23 cellular contexts compared by ENCODE assay signal in genomic region chr12:124361996-124362395, GRCh38.
"Had no signal": no experiment of that assay in that cellular context is flagged by ENCODE, and none has a peak within 500 bp of the region (broad histone marks: within the 10 kb centered on the region; RNA-seq: fewer than 3 reads in every experiment).

No MANE protein-coding gene starts in this region.

- H3K4me3 ChIP-seq: body of pancreas, hepatocyte, skin epidermis, tibial nerve had no signal

- H3K9me3 ChIP-seq: body of pancreas, neutrophil, tibial nerve had no signal

- H3K4me2 ChIP-seq: hepatocyte had no signal

- H3K36me3 Mint-ChIP-seq: natural killer cell had no signal

- H3K27me3 ChIP-seq: body of pancreas, foreskin keratinocyte, hepatocyte, neutrophil, tibial nerve had no signal

- H3K27ac ChIP-seq: foreskin keratinocyte, hepatocyte, neutrophil, parathyroid adenoma had no signal

- H3K9ac ChIP-seq: parathyroid adenoma had no signal

- H3K4me1 Mint-ChIP-seq: activated CD4-positive, alpha-beta T cell treated with anti-CD3 and anti-CD28 coated beads, Interleukin-2, amount 10 ng/mL, durations not matched to agents 24 days and 14 days; activated CD8-positive, alpha-beta memory T cell treated with anti-CD3 and anti-CD28 coated beads, Interleukin-2, amount 10 ng/mL, durations not matched to agents 7 days and 5 days; activated naive CD8-positive, alpha-beta T cell treated with anti-CD3 and anti-CD28 coated beads, Interleukin-2, amount 50 U/mL, for 24 hours; stimulated activated naive CD8-positive, alpha-beta T cell treated with anti-CD3 and anti-CD28 coated beads, Interleukin-15, amount 100 ng/mL, for 72 hours had no signal

- H3K4me3 Mint-ChIP-seq: activated CD4-positive, alpha-beta T cell treated with anti-CD3 and anti-CD28 coated beads, Interleukin-2, amount 10 ng/mL, durations not matched to agents 24 days and 14 days; activated CD8-positive, alpha-beta memory T cell treated with anti-CD3 and anti-CD28 coated beads, Interleukin-2, amount 10 ng/mL, durations not matched to agents 7 days and 5 days; activated CD8-positive, alpha-beta T cell treated with anti-CD3 and anti-CD28 coated beads for 36 hours; activated naive CD8-positive, alpha-beta T cell treated with anti-CD3 and anti-CD28 coated beads, Interleukin-2, amount 50 U/mL, for 24 hours; activated T-helper 1 cell treated with anti-CD3 and anti-CD28 coated beads, Interleukin-12 subunit alpha, Interleukin-12 subunit beta, Interleukin-2, Interleukin-4 antibody, amounts not matched to agents 30 ng/mL and 10 ng/mL and 1 ng/mL, durations not matched to agents 14 hours and 24 hours and 36 hours; natural killer cell; stimulated activated naive CD8-positive, alpha-beta T cell treated with anti-CD3 and anti-CD28 coated beads, Interleukin-15, amount 100 ng/mL, for 72 hours; T-helper 17 cell had no signal

- H3K4me1 ChIP-seq: foreskin keratinocyte had no signal

- DNase-seq: activated CD4-positive, alpha-beta T cell treated with anti-CD3 and anti-CD28 coated beads, Interleukin-2, amount 10 ng/mL, durations not matched to agents 24 days and 14 days; activated CD8-positive, alpha-beta memory T cell treated with anti-CD3 and anti-CD28 coated beads, Interleukin-2, amount 10 ng/mL, durations not matched to agents 7 days and 5 days; activated CD8-positive, alpha-beta T cell treated with anti-CD3 and anti-CD28 coated beads for 36 hours; activated gamma-delta T cell; activated naive CD4-positive, alpha-beta T cell treated with anti-CD3 and anti-CD28 coated beads, Interleukin-2, amount 50 U/mL, for 16 hours; activated naive CD8-positive, alpha-beta T cell treated with anti-CD3 and anti-CD28 coated beads, Interleukin-2, amount 50 U/mL, for 24 hours; activated T-cell treated with anti-CD3 and anti-CD28 coated beads for 4 hours; anterior cingulate cortex; glutamatergic neuron; left ventricle myocardium superior; midbrain; natural killer cell; stimulated activated CD4-positive, alpha-beta T cell treated with anti-CD3 and anti-CD28 coated beads, Interleukin-1b, Interleukin-23, amount 100 ng/mL, for 48 hours; stimulated activated naive CD8-positive, alpha-beta T cell treated with anti-CD3 and anti-CD28 coated beads, Interleukin-15, amount 100 ng/mL, for 72 hours; T-helper 17 cell had no signal

- H3K27ac Mint-ChIP-seq: activated CD4-positive, alpha-beta T cell treated with anti-CD3 and anti-CD28 coated beads, Interleukin-2, amount 10 ng/mL, durations not matched to agents 24 days and 14 days; activated CD8-positive, alpha-beta memory T cell treated with anti-CD3 and anti-CD28 coated beads, Interleukin-2, amount 10 ng/mL, durations not matched to agents 7 days and 5 days; activated CD8-positive, alpha-beta T cell treated with anti-CD3 and anti-CD28 coated beads for 36 hours; activated naive CD8-positive, alpha-beta T cell treated with anti-CD3 and anti-CD28 coated beads, Interleukin-2, amount 50 U/mL, for 24 hours; activated T-helper 1 cell treated with anti-CD3 and anti-CD28 coated beads, Interleukin-12 subunit alpha, Interleukin-12 subunit beta, Interleukin-2, Interleukin-4 antibody, amounts not matched to agents 30 ng/mL and 10 ng/mL and 1 ng/mL, durations not matched to agents 14 hours and 24 hours and 36 hours; natural killer cell; T-helper 17 cell had no signal

- H3K9me3 Mint-ChIP-seq: activated CD4-positive, alpha-beta T cell treated with anti-CD3 and anti-CD28 coated beads, Interleukin-2, amount 10 ng/mL, durations not matched to agents 24 days and 14 days; activated CD8-positive, alpha-beta T cell treated with anti-CD3 and anti-CD28 coated beads for 36 hours; activated naive CD8-positive, alpha-beta T cell treated with anti-CD3 and anti-CD28 coated beads, Interleukin-2, amount 50 U/mL, for 24 hours; activated T-helper 1 cell treated with anti-CD3 and anti-CD28 coated beads, Interleukin-12 subunit alpha, Interleukin-12 subunit beta, Interleukin-2, Interleukin-4 antibody, amounts not matched to agents 30 ng/mL and 10 ng/mL and 1 ng/mL, durations not matched to agents 14 hours and 24 hours and 36 hours; natural killer cell; stimulated activated naive CD8-positive, alpha-beta T cell treated with anti-CD3 and anti-CD28 coated beads, Interleukin-15, amount 100 ng/mL, for 72 hours had no signal

- H3K27me3 Mint-ChIP-seq: activated CD4-positive, alpha-beta T cell treated with anti-CD3 and anti-CD28 coated beads, Interleukin-2, amount 10 ng/mL, durations not matched to agents 24 days and 14 days; activated CD8-positive, alpha-beta memory T cell treated with anti-CD3 and anti-CD28 coated beads, Interleukin-2, amount 10 ng/mL, durations not matched to agents 7 days and 5 days; activated CD8-positive, alpha-beta T cell treated with anti-CD3 and anti-CD28 coated beads for 36 hours; activated naive CD8-positive, alpha-beta T cell treated with anti-CD3 and anti-CD28 coated beads, Interleukin-2, amount 50 U/mL, for 24 hours; stimulated activated naive CD8-positive, alpha-beta T cell treated with anti-CD3 and anti-CD28 coated beads, Interleukin-15, amount 100 ng/mL, for 72 hours; T-helper 17 cell had no signal
